ENCODE assay signal across 18 cellular contexts in the genomic region with DNA sequence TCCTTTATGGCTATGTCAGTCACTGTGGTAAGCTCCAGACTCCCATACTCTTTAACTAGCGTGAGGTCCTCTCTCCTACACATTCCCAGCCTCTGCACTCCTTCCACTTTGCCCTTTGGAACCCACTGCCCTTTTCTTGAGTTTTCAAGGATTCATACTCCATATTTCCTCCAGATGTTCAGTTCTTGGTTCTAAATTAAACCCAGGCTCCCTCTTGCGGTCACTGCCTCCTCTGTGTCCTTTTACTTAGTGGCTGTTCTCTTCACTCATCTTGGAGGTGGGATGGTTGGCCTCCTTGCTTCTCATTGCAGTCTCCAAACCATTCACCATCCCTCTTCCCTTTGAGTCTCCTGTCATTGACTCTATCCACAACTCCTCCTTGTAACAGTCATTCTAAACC.
DNase-seq lines count a peak whose midpoint lies in the region; ATAC-seq, FAIRE-seq and TF ChIP-seq lines count a peak whose summit lies in the region.
"Had no signal": no experiment of that assay in that cellular context is flagged by ENCODE, and none has a peak within 500 bp of the region (broad histone marks: within the 10 kb centered on the region; RNA-seq: fewer than 3 reads in every experiment).

No MANE protein-coding gene starts in this region.

- H3K9me3 ChIP-seq in mammary epithelial cell (replicated peaks; ENCODE audit: insufficient read depth, low read length): no peaks in the 10 kb centered on the region
- H3K9me3 ChIP-seq in K562 (replicated peaks; ENCODE audit: control insufficient read depth, insufficient read depth, low read depth, low read length): no peaks in the 10 kb centered on the region
- no peaks in the 10 kb centered on the region for H3K9me3 ChIP-seq in smooth muscle cell (replicated peaks; ENCODE audit: low read depth)
- no peaks in the 10 kb centered on the region for H3K9me3 ChIP-seq in CD4-positive, alpha-beta T cell (ENCODE audit: control insufficient read depth, low read length)
- no peaks in the 10 kb centered on the region for H3K9me3 ChIP-seq in right cardiac atrium (ENCODE audit: control insufficient read depth, low read length)

- BruUV-seq in MCF 10A (replicated peaks; lab: Mats Ljungman, UMichigan): no TSS peak
- no TSS peak for BruUV-seq in mammary epithelial cell (replicated peaks; lab: Mats Ljungman, UMichigan)
- BruUV-seq in K562 (replicated peaks; lab: Mats Ljungman, UMichigan): no TSS peak

- in situ Hi-C loops in mammary epithelial cell (cut with MboI; ENCODE audit: low sequenced_read_pairs in 2 of 2) (no loop called here), K562 (cut with MboI) (loop anchor here (10.0 kb wide), 1 partner anchor 198 kb away; no protein-coding TSS in a partner anchor)

- no peak overlapping the region for H3K9ac ChIP-seq in mammary epithelial cell (ENCODE audit: insufficient read depth, low read length)
- no peak overlapping the region for H3K9ac ChIP-seq in K562 (ENCODE audit: insufficient read depth in 1 of 2, low read depth in 2 of 2, low read length in 2 of 2)
- H3K9ac ChIP-seq in smooth muscle cell (ENCODE audit: low read depth): no peak overlapping the region

- H3K4me3 ChIP-seq in mammary epithelial cell (replicated peaks in 1 of 3; ENCODE audit: insufficient read depth in 1 of 3, low read depth in 2 of 3, low read length in 3 of 3): no peak overlapping the region
- H3K4me3 ChIP-seq in K562: no peak overlapping the region
- no peak overlapping the region for H3K4me3 ChIP-seq in smooth muscle cell
- H3K4me3 ChIP-seq in right cardiac atrium (ENCODE audit: low read length): no peak overlapping the region
- H3K4me3 ChIP-seq: A549, SK-N-MC had no signal

- H3K27me3 ChIP-seq in mammary epithelial cell (ENCODE audit: insufficient read depth, low read length) (no peaks in the 10 kb centered on the region), K562 (ENCODE audit: control insufficient read depth in 2 of 2, insufficient read depth in 2 of 2, low read length in 2 of 2) (no peaks in the 10 kb centered on the region), smooth muscle cell (ENCODE audit: low read depth) (no peaks in the 10 kb centered on the region), right cardiac atrium (ENCODE audit: control insufficient read depth, insufficient read depth) (no peaks in the 10 kb centered on the region)
- no peaks in the 10 kb centered on the region for H3K27me3 ChIP-seq in CD4-positive, alpha-beta T cell (ENCODE audit: control insufficient read depth, insufficient read depth, low read length)

- H3K4me2 ChIP-seq in mammary epithelial cell (ENCODE audit: insufficient read depth, low read depth, low read length) (no peak overlapping the region), K562 (ENCODE audit: insufficient read depth, low read length) (no peak overlapping the region; the same call in 1 of the 2 replicates), smooth muscle cell (no peak overlapping the region)
- H3K4me2 ChIP-seq: A549 had no signal

- no peak for TF ChIP-seq POLR2A in K562 (conservative IDR thresholded peaks at IDR 0.05)

- H3K79me2 ChIP-seq in mammary epithelial cell (ENCODE audit: insufficient read depth, low read length) (no peaks in the 10 kb centered on the region), K562 (ENCODE audit: control insufficient read depth, insufficient read depth, low read length) (no peaks in the 10 kb centered on the region), smooth muscle cell (ENCODE audit: low read depth) (no peaks in the 10 kb centered on the region)

- no peak for TF ChIP-seq EP300 in K562 (IDR thresholded peaks at IDR 0.05; ENCODE audit: low read length)

- TF ChIP-seq RAD21 in K562 (CRISPR knock-in tag; conservative IDR thresholded peaks at IDR 0.05 in 1 of 2, IDR thresholded peaks at IDR 0.05 in 1 of 2): peak; percentile 21 to 57

- H4K20me1 ChIP-seq in mammary epithelial cell (ENCODE audit: insufficient read depth, low read length): no peaks in the 10 kb centered on the region
- no peaks in the 10 kb centered on the region for H4K20me1 ChIP-seq in K562 (replicated peaks; ENCODE audit: control insufficient read depth, insufficient read depth, low read length)
- H4K20me1 ChIP-seq in smooth muscle cell (ENCODE audit: low read depth): no peaks in the 10 kb centered on the region

- H3K4me3 Mint-ChIP-seq in MCF 10A (ENCODE audit: unreplicated experiment): no peak overlapping the region
- no peak overlapping the region for H3K4me3 Mint-ChIP-seq in CD4-positive, alpha-beta T cell
- H3K4me3 Mint-ChIP-seq: activated CD8-positive, alpha-beta memory T cell treated with anti-CD3 and anti-CD28 coated beads, Interleukin-2, amount 10 ng/mL, durations not matched to agents 7 days and 5 days had no signal

- H3K36me3 Mint-ChIP-seq in MCF 10A (ENCODE audit: insufficient read depth, unreplicated experiment): no peaks in the 10 kb centered on the region
- H3K36me3 Mint-ChIP-seq in CD4-positive, alpha-beta T cell (ENCODE audit: low read depth): no peaks in the 10 kb centered on the region
- H3K36me3 Mint-ChIP-seq: activated CD8-positive, alpha-beta memory T cell treated with anti-CD3 and anti-CD28 coated beads, Interleukin-2, amount 10 ng/mL, durations not matched to agents 7 days and 5 days had no signal

- no peaks in the 10 kb centered on the region for H3K36me3 ChIP-seq in mammary epithelial cell (ENCODE audit: insufficient read depth, low read length)
- H3K36me3 ChIP-seq in K562 (ENCODE audit: control insufficient read depth, insufficient read depth, low read length): no peaks in the 10 kb centered on the region
- H3K36me3 ChIP-seq in smooth muscle cell (ENCODE audit: low read depth): no peaks in the 10 kb centered on the region

- TF ChIP-seq CTCF in MCF 10A (IDR thresholded peaks at IDR 0.05; ENCODE audit: unreplicated experiment) (peak; percentile 13), mammary epithelial cell (conservative IDR thresholded peaks at IDR 0.05 in 1 of 2, IDR thresholded peaks at IDR 0.05 in 1 of 2; ENCODE audit: extremely low read depth in 1 of 2, insufficient read depth in 1 of 2, low read depth in 1 of 2, low read length in 2 of 2) (no peak), K562 (IDR thresholded peaks at IDR 0.05 in 2 of 3, conservative IDR thresholded peaks at IDR 0.05 in 1 of 3; ENCODE audit: insufficient read depth in 2 of 3, low read depth in 1 of 3, low read length in 3 of 3) (peak; percentile 50 to 60 (median 55); a peak in 5 of 6 replicates), smooth muscle cell (IDR thresholded peaks at IDR 0.05; ENCODE audit: borderline replicate concordance, insufficient read depth, poor library complexity, severe bottlenecking) (peak; percentile 4)
- no peak for TF ChIP-seq CTCF in CD4-positive, alpha-beta T cell (IDR thresholded peaks at IDR 0.05)

- H3F3A ChIP-seq in smooth muscle cell (ENCODE audit: low read depth): no peaks in the 10 kb centered on the region

- no peak overlapping the region for H3K27ac Mint-ChIP-seq in MCF 10A (ENCODE audit: low read depth, unreplicated experiment)
- no peak overlapping the region for H3K27ac Mint-ChIP-seq in CD4-positive, alpha-beta T cell
- H3K27ac Mint-ChIP-seq: activated CD8-positive, alpha-beta memory T cell treated with anti-CD3 and anti-CD28 coated beads, Interleukin-2, amount 10 ng/mL, durations not matched to agents 7 days and 5 days had no signal

- H2AFZ ChIP-seq in mammary epithelial cell (ENCODE audit: low read depth, low read length) (no peak overlapping the region), K562 (ENCODE audit: low read depth, low read length) (peak overlapping the region; percentile 56; the same call in 1 of the 2 replicates), smooth muscle cell (ENCODE audit: low read depth) (no peak overlapping the region)

- intact Hi-C loops in MCF 10A (cut with micrococcal nuclease): no loop called here
- intact Hi-C loops in mammary epithelial cell (cut with micrococcal nuclease): no loop called here
- intact Hi-C loops in K562 (cut with micrococcal nuclease): loop anchor here (2.0 to 10.0 kb wide), 5 partner anchors 188 to 1262 kb away; no protein-coding TSS in a partner anchor
- intact Hi-C loops in cardiac septum (cut with DNase I): no loop called here
- intact Hi-C loops in CD4-positive, alpha-beta T cell (cut with DNase I, micrococcal nuclease): no loop called here
- intact Hi-C loops in right cardiac atrium (cut with DNase I): no loop called here

- peaks cover 5% of the 10 kb centered on the region for H3K4me1 ChIP-seq in mammary epithelial cell (ENCODE audit: insufficient read depth, low read length)
- no peaks in the 10 kb centered on the region; a peak in 1 of 5 replicates for H3K4me1 ChIP-seq in K562 (replicated peaks in 1 of 2; ENCODE audit: control insufficient read depth in 2 of 2, insufficient read depth in 2 of 2, low read length in 2 of 2)
- H3K4me1 ChIP-seq in smooth muscle cell (ENCODE audit: low read depth): no peaks in the 10 kb centered on the region
- no peaks in the 10 kb centered on the region for H3K4me1 ChIP-seq in right cardiac atrium (ENCODE audit: control insufficient read depth, insufficient read depth, low read length)

- 100% methylated on average over 2 of the region's 2 CpGs for WGBS in mammary epithelial cell (ENCODE audit: low coverage, missing lambda C conversion rate)
- 5% methylated on average over 2 of the region's 2 CpGs for WGBS in K562 (ENCODE audit: insufficient coverage, low coverage, missing lambda C conversion rate)
- WGBS in smooth muscle cell (ENCODE audit: low lambda C conversion rate): 96% methylated on average over 2 of the region's 2 CpGs
- WGBS in right cardiac atrium: 95% methylated on average over 2 of the region's 2 CpGs

- no peaks in the 10 kb centered on the region for H3K9me3 Mint-ChIP-seq in MCF 10A (ENCODE audit: unreplicated experiment)
- H3K9me3 Mint-ChIP-seq in CD4-positive, alpha-beta T cell: no peaks in the 10 kb centered on the region

- H3K27ac ChIP-seq in mammary epithelial cell (ENCODE audit: insufficient read depth, low read depth, low read length) (no peak overlapping the region), K562 (ENCODE audit: extremely low read depth, low read depth, low read length) (no peak overlapping the region), smooth muscle cell (ENCODE audit: low read depth) (no peak overlapping the region), right cardiac atrium (ENCODE audit: low read length) (no peak overlapping the region)
- no peak overlapping the region for H3K27ac ChIP-seq in CD4-positive, alpha-beta T cell (ENCODE audit: low read depth, low read length)
- H3K27ac ChIP-seq: SK-N-MC, VCaP had no signal

- POLR2A ChIA-PET in MCF 10A (lab: Yijun Ruan, JAX): no interaction called here
- POLR2A ChIA-PET in K562 (lab: Yijun Ruan, JAX): no interaction called here
- POLR2A ChIA-PET in CD4-positive, alpha-beta T cell (lab: Charles Lee): no interaction called here

- FAIRE-seq in K562 (lab: Jason Lieb, UNC): peak; percentile 57
- FAIRE-seq: A549 had no signal

- DNase-seq in MCF 10A (ENCODE audit: unreplicated experiment): peak; percentile 63
- no peak for DNase-seq in mammary epithelial cell
- DNase-seq in NAMALWA (ENCODE audit: low spot score): peak; percentile 6
- DNase-seq in K562 (ENCODE audit: extremely low read depth in 1 of 4, low spot score in 3 of 4): peak; percentile 20 to 56 (median 26)
- DNase-seq in smooth muscle cell (lab: John Stamatoyannopoulos, UW; ENCODE audit: unreplicated experiment): no peak
- DNase-seq in cardiac septum (ENCODE audit: low spot score): no peak
- DNase-seq in CD4-positive, alpha-beta T cell: no peak
- no peak for DNase-seq in right cardiac atrium
- DNase-seq: activated CD8-positive, alpha-beta memory T cell treated with anti-CD3 and anti-CD28 coated beads, Interleukin-2, amount 10 ng/mL, durations not matched to agents 7 days and 5 days; activated naive CD4-positive, alpha-beta T cell; DMS 273 treated with DMSO at 0.1 percent for 48 hours; effector CD8-positive, alpha-beta T cell; NCI-H2107; NK-92 treated with Interleukin-12 subunit alpha and Interleukin-12 subunit beta, amount 100 ng/mL, for 24 hours; stimulated activated naive CD4-positive, alpha-beta T cell treated with Interleukin-2 at 50 U/mL for 16 hours had no signal

- dilution Hi-C loops in mammary epithelial cell (cut with HindIII; ENCODE audit: low sequenced_read_pairs): no loop called here

- CTCF ChIA-PET in MCF 10A (lab: Yijun Ruan, JAX): interaction anchor here (0.6 to 1.1 kb wide), 2 partner anchors 13 to 159 kb away, joined by 3 read pairs; no protein-coding TSS in a partner anchor
- CTCF ChIA-PET in mammary epithelial cell (lab: Charles Lee; ENCODE audit: low non-redundant PET): no interaction called here
- CTCF ChIA-PET in K562 (lab: Yijun Ruan, JAX; ENCODE audit: low intra/inter-chr PET ratio): interaction anchor here (1.1 kb wide), 1 partner anchor 214 kb away, joined by 3 read pairs; no protein-coding TSS in a partner anchor
- CTCF ChIA-PET in CD4-positive, alpha-beta T cell (lab: Charles Lee): no interaction called here

- H3K4me1 Mint-ChIP-seq in MCF 10A (ENCODE audit: insufficient read depth, unreplicated experiment): no peaks in the 10 kb centered on the region
- H3K4me1 Mint-ChIP-seq in CD4-positive, alpha-beta T cell (ENCODE audit: low read depth): no peaks in the 10 kb centered on the region
- H3K4me1 Mint-ChIP-seq: activated CD8-positive, alpha-beta memory T cell treated with anti-CD3 and anti-CD28 coated beads, Interleukin-2, amount 10 ng/mL, durations not matched to agents 7 days and 5 days had no signal

- ATAC-seq in K562 (peak; percentile 90), right cardiac atrium (no peak)
- no peak for ATAC-seq in CD4-positive, alpha-beta T cell (ENCODE audit: poor library complexity)
- ATAC-seq: A549; activated CD8-positive, alpha-beta memory T cell treated with anti-CD3 and anti-CD28 coated beads, Interleukin-2, amount 10 ng/mL, durations not matched to agents 7 days and 5 days had no signal

- no peaks in the 10 kb centered on the region for H3K27me3 Mint-ChIP-seq in MCF 10A (ENCODE audit: insufficient read depth, unreplicated experiment)
- no peaks in the 10 kb centered on the region for H3K27me3 Mint-ChIP-seq in CD4-positive, alpha-beta T cell
- H3K27me3 Mint-ChIP-seq: activated CD8-positive, alpha-beta memory T cell treated with anti-CD3 and anti-CD28 coated beads, Interleukin-2, amount 10 ng/mL, durations not matched to agents 7 days and 5 days had no signal

- no peaks in the 10 kb centered on the region for H3K9me1 ChIP-seq in K562 (ENCODE audit: control insufficient read depth, insufficient read depth, low read length)

Comparison
In these comparisons a context has a peak if more than half of its experiments do, and no peak if none do; other contexts are left out.
1. DNase-seq: peak in MCF 10A (single experiment), NAMALWA (single experiment) and K562 (4 of 4); none in mammary epithelial cell (single experiment), smooth muscle cell (single experiment), cardiac septum (single experiment), CD4-positive, alpha-beta T cell (0 of 10) and right cardiac atrium (0 of 3).
2. CTCF ChIP-seq: peak in MCF 10A (single experiment), K562 (3 of 3) and smooth muscle cell (single experiment); none in mammary epithelial cell (0 of 2) and CD4-positive, alpha-beta T cell (single experiment).
3. CTCF ChIA-PET loops: an anchor here in MCF 10A (0.6 to 1.1 kb wide) and K562 (1.1 kb wide); none called in mammary epithelial cell and CD4-positive, alpha-beta T cell.